Comparison of ENCODE assay signal across 9 cellular contexts in genomic region chr7:47361746-47362215, GRCh38.
DNase-seq lines count a peak whose midpoint lies in the region; ATAC-seq and TF ChIP-seq lines count a peak whose summit lies in the region.
"Had no signal": no experiment of that assay in that cellular context is flagged by ENCODE, and none has a peak within 500 bp of the region (broad histone marks: within the 10 kb centered on the region; RNA-seq: fewer than 3 reads in every experiment).

No MANE protein-coding gene starts in this region.

- no peaks in the 10 kb centered on the region for H3K4me1 Mint-ChIP-seq in activated T-cell treated with anti-CD3 and anti-CD28 coated beads, Interleukin-2, amount 50 U/mL, for 72 hours (ENCODE audit: low read depth)

- peak; percentile 44 for ATAC-seq in HG03175 (IDR thresholded peaks at IDR 0.05; ENCODE audit: unreplicated experiment)
- ATAC-seq in activated T-cell treated with anti-CD3 and anti-CD28 coated beads, Interleukin-2, amount 50 U/mL, for 72 hours (replicated peaks in 1 of 2), result peak; percentile 84 to 89
- ATAC-seq in GM19452 (IDR thresholded peaks at IDR 0.05; ENCODE audit: unreplicated experiment), result no peak

- CTCF ChIA-PET in GM10248 (lab: Yijun Ruan, JAX), result no interaction called here

- DNase-seq in ACHN (peak; percentile 73), hepatic stellate cell (ENCODE audit: low spot score) (peak; percentile 37), GM10266 (ENCODE audit: extremely low spot score) (no peak), NCI-H446 (lab: John Stamatoyannopoulos, UW) (no peak), GM10248 (ENCODE audit: extremely low spot score) (no peak)
- DNase-seq in activated T-cell treated with anti-CD3 and anti-CD28 coated beads, Interleukin-2, amount 50 U/mL, for 72 hours, result peak; percentile 54 to 72

- H3K4me3 Mint-ChIP-seq in activated T-cell treated with anti-CD3 and anti-CD28 coated beads, Interleukin-2, amount 50 U/mL, for 72 hours, result peak overlapping the region in 1 of 2 donors; percentile 6
- H3K4me3 Mint-ChIP-seq: T-helper 1 cell treated with Interleukin-12 subunit alpha and Interleukin-12 subunit beta and Interleukin-4 antibody, amounts not matched to agents 30 μg/mL and 1 μg/mL, for 36 hours had no signal

- no peaks in the 10 kb centered on the region for H3K27me3 Mint-ChIP-seq in activated T-cell treated with anti-CD3 and anti-CD28 coated beads, Interleukin-2, amount 50 U/mL, for 72 hours (ENCODE audit: low read depth)

- in situ Hi-C loops in ACHN (cut with HindIII; ENCODE audit: low pct_ligation_motif_present, low pct_unique_long_range_greater_than_20kb, low sequenced_read_pairs), result no loop called here

- no peak for TF ChIP-seq CTCF in GM10266 (IDR thresholded peaks at IDR 0.05; ENCODE audit: control insufficient read depth, insufficient read depth, low read depth, missing control alignments)
- TF ChIP-seq CTCF in GM10248 (IDR thresholded peaks at IDR 0.05; ENCODE audit: control extremely low read depth, extremely low read depth, low read depth, missing control alignments), result no peak

- no peaks in the 10 kb centered on the region for H3K36me3 Mint-ChIP-seq in activated T-cell treated with anti-CD3 and anti-CD28 coated beads, Interleukin-2, amount 50 U/mL, for 72 hours (ENCODE audit: insufficient read depth in 2 of 2)

- POLR2A ChIA-PET in GM10248 (lab: Yijun Ruan, JAX), result no interaction called here

- no peaks in the 10 kb centered on the region for H3K9me3 Mint-ChIP-seq in activated T-cell treated with anti-CD3 and anti-CD28 coated beads, Interleukin-2, amount 50 U/mL, for 72 hours
- H3K9me3 Mint-ChIP-seq: T-helper 1 cell treated with Interleukin-12 subunit alpha and Interleukin-12 subunit beta and Interleukin-4 antibody, amounts not matched to agents 30 μg/mL and 1 μg/mL, for 36 hours had no signal

- H3K27ac Mint-ChIP-seq in activated T-cell treated with anti-CD3 and anti-CD28 coated beads, Interleukin-2, amount 50 U/mL, for 72 hours, result no peak overlapping the region
- H3K27ac Mint-ChIP-seq: T-helper 1 cell treated with Interleukin-12 subunit alpha and Interleukin-12 subunit beta and Interleukin-4 antibody, amounts not matched to agents 30 μg/mL and 1 μg/mL, for 36 hours had no signal

Comparison
In these comparisons a context has a peak if more than half of its experiments do, and no peak if none do; other contexts are left out.
1. DNase-seq: peak in ACHN (single experiment), activated T-cell treated with anti-CD3 and anti-CD28 coated beads, Interleukin-2, amount 50 U/mL, for 72 hours (2 of 2) and hepatic stellate cell (single experiment); none in GM10266 (single experiment), NCI-H446 (0 of 2) and GM10248 (single experiment).